1 cellular context compared by ENCODE assay signal in genomic region chr13:40994581-40995230, GRCh38.
A peak's percentile ranks its signal among the peaks of the same experiment; 100 is the strongest.
TF ChIP-seq lines count a peak whose summit lies in the region.

No MANE protein-coding gene starts in this region.

TF ChIP-seq in GM12878, 131 proteins besides CTCF, POLR2A, EP300 and RAD21 (continued from another document):
- TF ChIP-seq, protein P1, sequence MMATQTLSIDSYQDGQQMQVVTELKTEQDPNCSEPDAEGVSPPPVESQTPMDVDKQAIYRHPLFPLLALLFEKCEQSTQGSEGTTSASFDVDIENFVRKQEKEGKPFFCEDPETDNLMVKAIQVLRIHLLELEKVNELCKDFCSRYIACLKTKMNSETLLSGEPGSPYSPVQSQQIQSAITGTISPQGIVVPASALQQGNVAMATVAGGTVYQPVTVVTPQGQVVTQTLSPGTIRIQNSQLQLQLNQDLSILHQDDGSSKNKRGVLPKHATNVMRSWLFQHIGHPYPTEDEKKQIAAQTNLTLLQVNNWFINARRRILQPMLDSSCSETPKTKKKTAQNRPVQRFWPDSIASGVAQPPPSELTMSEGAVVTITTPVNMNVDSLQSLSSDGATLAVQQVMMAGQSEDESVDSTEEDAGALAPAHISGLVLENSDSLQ (IDR thresholded peaks at IDR 0.05), result no peak
- TF ChIP-seq FOXM1 (IDR thresholded peaks at IDR 0.05; ENCODE audit: low read depth, low read length), result 0 out of 2 replicates have a peak, but pooled peaks have one; percentile 3
- no peak for TF ChIP-seq IRF3 (IDR thresholded peaks at IDR 0.05)
- TF ChIP-seq E4F1 (IDR thresholded peaks at IDR 0.05; ENCODE audit: borderline replicate concordance, partially characterized antibody), result no peak
- no peak for TF ChIP-seq SPI1 (IDR thresholded peaks at IDR 0.05; ENCODE audit: borderline replicate concordance, insufficient read depth, low read depth, low read length)
- no peak for TF ChIP-seq ATF3 (IDR thresholded peaks at IDR 0.05; ENCODE audit: borderline replicate concordance, extremely low read depth, low read depth, low read length)
- no peak for TF ChIP-seq TAF1 (IDR thresholded peaks at IDR 0.05; ENCODE audit: borderline replicate concordance, low read depth, low read length)
- TF ChIP-seq IRF4 (IDR thresholded peaks at IDR 0.05; ENCODE audit: low read depth, low read length), result 0 out of 2 replicates have a peak, but pooled peaks have one; percentile 38
- TF ChIP-seq CBX3 (IDR thresholded peaks at IDR 0.05; ENCODE audit: borderline replicate concordance, low read depth), result no peak
- TF ChIP-seq STAT3 (IDR thresholded peaks at IDR 0.05; ENCODE audit: low read depth, low read length), result no peak
- TF ChIP-seq BCL11A (IDR thresholded peaks at IDR 0.05; ENCODE audit: low read depth, low read length), result 0 out of 2 replicates have a peak, but pooled peaks have one; percentile 24
- 0 out of 2 replicates have a peak, but pooled peaks have one; percentile 21 for TF ChIP-seq ZNF687 (IDR thresholded peaks at IDR 0.05)
- TF ChIP-seq RELB (IDR thresholded peaks at IDR 0.05; ENCODE audit: low read depth), result 0 out of 2 replicates have a peak, but pooled peaks have one; percentile 26
- TF ChIP-seq SIX5 (IDR thresholded peaks at IDR 0.05; ENCODE audit: low read depth, low read length, severe bottlenecking), result peak; percentile 16
- TF ChIP-seq IKZF2 (IDR thresholded peaks at IDR 0.05), result peak in 1 of 2 experiments; percentile 26; a peak in 3 of 4 replicates
- no peak for TF ChIP-seq JUND (IDR thresholded peaks at IDR 0.05; ENCODE audit: low read depth, low read length)
- TF ChIP-seq BMI1 (IDR thresholded peaks at IDR 0.05; ENCODE audit: borderline replicate concordance), result no peak
- TF ChIP-seq, protein P2, sequence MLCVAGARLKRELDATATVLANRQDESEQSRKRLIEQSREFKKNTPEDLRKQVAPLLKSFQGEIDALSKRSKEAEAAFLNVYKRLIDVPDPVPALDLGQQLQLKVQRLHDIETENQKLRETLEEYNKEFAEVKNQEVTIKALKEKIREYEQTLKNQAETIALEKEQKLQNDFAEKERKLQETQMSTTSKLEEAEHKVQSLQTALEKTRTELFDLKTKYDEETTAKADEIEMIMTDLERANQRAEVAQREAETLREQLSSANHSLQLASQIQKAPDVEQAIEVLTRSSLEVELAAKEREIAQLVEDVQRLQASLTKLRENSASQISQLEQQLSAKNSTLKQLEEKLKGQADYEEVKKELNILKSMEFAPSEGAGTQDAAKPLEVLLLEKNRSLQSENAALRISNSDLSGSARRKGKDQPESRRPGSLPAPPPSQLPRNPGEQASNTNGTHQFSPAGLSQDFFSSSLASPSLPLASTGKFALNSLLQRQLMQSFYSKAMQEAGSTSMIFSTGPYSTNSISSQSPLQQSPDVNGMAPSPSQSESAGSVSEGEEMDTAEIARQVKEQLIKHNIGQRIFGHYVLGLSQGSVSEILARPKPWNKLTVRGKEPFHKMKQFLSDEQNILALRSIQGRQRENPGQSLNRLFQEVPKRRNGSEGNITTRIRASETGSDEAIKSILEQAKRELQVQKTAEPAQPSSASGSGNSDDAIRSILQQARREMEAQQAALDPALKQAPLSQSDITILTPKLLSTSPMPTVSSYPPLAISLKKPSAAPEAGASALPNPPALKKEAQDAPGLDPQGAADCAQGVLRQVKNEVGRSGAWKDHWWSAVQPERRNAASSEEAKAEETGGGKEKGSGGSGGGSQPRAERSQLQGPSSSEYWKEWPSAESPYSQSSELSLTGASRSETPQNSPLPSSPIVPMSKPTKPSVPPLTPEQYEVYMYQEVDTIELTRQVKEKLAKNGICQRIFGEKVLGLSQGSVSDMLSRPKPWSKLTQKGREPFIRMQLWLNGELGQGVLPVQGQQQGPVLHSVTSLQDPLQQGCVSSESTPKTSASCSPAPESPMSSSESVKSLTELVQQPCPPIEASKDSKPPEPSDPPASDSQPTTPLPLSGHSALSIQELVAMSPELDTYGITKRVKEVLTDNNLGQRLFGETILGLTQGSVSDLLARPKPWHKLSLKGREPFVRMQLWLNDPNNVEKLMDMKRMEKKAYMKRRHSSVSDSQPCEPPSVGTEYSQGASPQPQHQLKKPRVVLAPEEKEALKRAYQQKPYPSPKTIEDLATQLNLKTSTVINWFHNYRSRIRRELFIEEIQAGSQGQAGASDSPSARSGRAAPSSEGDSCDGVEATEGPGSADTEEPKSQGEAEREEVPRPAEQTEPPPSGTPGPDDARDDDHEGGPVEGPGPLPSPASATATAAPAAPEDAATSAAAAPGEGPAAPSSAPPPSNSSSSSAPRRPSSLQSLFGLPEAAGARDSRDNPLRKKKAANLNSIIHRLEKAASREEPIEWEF (IDR thresholded peaks at IDR 0.05; ENCODE audit: insufficient replicate concordance, low read depth, low read length), result no peak
- TF ChIP-seq POLR2AphosphoS5 (IDR thresholded peaks at IDR 0.05; ENCODE audit: low read length), result peak; percentile 54; the same call in 1 of the 2 replicates
- TF ChIP-seq TBL1XR1 (IDR thresholded peaks at IDR 0.05; ENCODE audit: low read depth, low read length), result no peak
- TF ChIP-seq MTA2 (IDR thresholded peaks at IDR 0.05; ENCODE audit: low read depth), result peak; percentile 48
- peak; percentile 43; the same call in 1 of the 2 replicates for TF ChIP-seq MXI1 (IDR thresholded peaks at IDR 0.05; ENCODE audit: low read depth, low read length)
- peak; percentile 26; the same call in 1 of the 2 replicates for TF ChIP-seq CBX5 (IDR thresholded peaks at IDR 0.05; ENCODE audit: low read depth)
- TF ChIP-seq KLF5 (IDR thresholded peaks at IDR 0.05; ENCODE audit: partially characterized antibody), result no peak
TF ChIP-seq in GM12878: peak in this region for 16.
